13 cellular contexts compared by ENCODE assay signal in the genomic region with DNA sequence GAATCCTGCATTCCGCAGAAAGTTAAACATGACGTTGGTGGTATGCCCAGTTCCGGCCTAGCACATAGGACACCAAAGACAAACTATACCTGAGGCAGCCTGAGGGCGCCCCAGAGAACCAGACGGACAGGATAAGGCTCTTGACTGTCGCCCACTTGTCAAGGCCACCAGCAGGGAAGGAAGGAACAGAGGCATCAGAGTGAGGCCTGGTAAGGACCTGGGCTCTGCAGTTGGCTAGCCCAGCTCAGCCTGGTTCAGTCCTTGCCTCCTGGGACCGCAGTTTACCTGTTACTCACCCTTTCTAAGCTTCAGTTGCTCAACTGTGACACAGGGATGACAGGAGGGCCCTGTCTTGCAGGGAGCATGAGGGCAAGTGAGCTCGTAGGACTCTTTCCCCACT.
DNase-seq lines count a peak whose midpoint lies in the region; ATAC-seq and TF ChIP-seq lines count a peak whose summit lies in the region.
"Had no signal": no experiment of that assay in that cellular context is flagged by ENCODE, and none has a peak within 500 bp of the region (broad histone marks: within the 10 kb centered on the region; RNA-seq: fewer than 3 reads in every experiment).

No MANE protein-coding gene starts in this region.

- no peak overlapping the region for H3K4me2 ChIP-seq in mammary epithelial cell (ENCODE audit: insufficient read depth, low read depth, low read length)

- intact Hi-C loops in mammary epithelial cell (cut with micrococcal nuclease) (no loop called here), lower lobe of right lung (cut with DNase I) (no loop called here)
- intact Hi-C loops in activated CD4-positive, alpha-beta memory T cell treated with anti-CD3 and anti-CD28 coated beads for 36 hours (cut with micrococcal nuclease) = no loop called here

- WGBS in mammary epithelial cell (ENCODE audit: low coverage, missing lambda C conversion rate) = 30% methylated on average over 7 of the region's 8 CpGs

- H4K20me1 ChIP-seq in mammary epithelial cell (ENCODE audit: insufficient read depth, low read length) = no peaks in the 10 kb centered on the region

- H3K27me3 ChIP-seq in mammary epithelial cell (ENCODE audit: insufficient read depth, low read length) = no peaks in the 10 kb centered on the region
- no peaks in the 10 kb centered on the region for H3K27me3 ChIP-seq in lower lobe of right lung (ENCODE audit: low read depth)
- H3K27me3 ChIP-seq in subcutaneous abdominal adipose tissue (ENCODE audit: control insufficient read depth in 5 of 5, insufficient read depth in 4 of 5, low read length in 5 of 5) = no peaks in the 10 kb centered on the region

- no peak overlapping the region for H3K27ac Mint-ChIP-seq in activated CD4-positive, alpha-beta memory T cell treated with anti-CD3 and anti-CD28 coated beads for 36 hours
- H3K27ac Mint-ChIP-seq: CD4-positive, alpha-beta memory T cell; T-helper 17 cell had no signal

- no peaks in the 10 kb centered on the region for H3K4me1 Mint-ChIP-seq in activated CD4-positive, alpha-beta memory T cell treated with anti-CD3 and anti-CD28 coated beads for 36 hours (ENCODE audit: low read depth)
- H3K4me1 Mint-ChIP-seq: CD4-positive, alpha-beta memory T cell; T-helper 17 cell had no signal

- H3K4me3 ChIP-seq in mammary epithelial cell (replicated peaks in 1 of 3; ENCODE audit: insufficient read depth in 1 of 3, low read depth in 2 of 3, low read length in 3 of 3) (no peak overlapping the region), lower lobe of right lung (no peak overlapping the region), subcutaneous abdominal adipose tissue (ENCODE audit: low read depth in 1 of 5, low read length in 5 of 5) (peak overlapping the region in 1 of 5 donors; percentile 2)

- in situ Hi-C loops in mammary epithelial cell (cut with MboI; ENCODE audit: low sequenced_read_pairs in 2 of 2) = no loop called here

- no peak overlapping the region for H2AFZ ChIP-seq in mammary epithelial cell (ENCODE audit: low read depth, low read length)

- peak in 1 of 2 donors; percentile 14 for TF ChIP-seq CTCF in mammary epithelial cell (conservative IDR thresholded peaks at IDR 0.05 in 1 of 2, IDR thresholded peaks at IDR 0.05 in 1 of 2; ENCODE audit: extremely low read depth in 1 of 2, insufficient read depth in 1 of 2, low read depth in 1 of 2, low read length in 2 of 2)
- no peak for TF ChIP-seq CTCF in lower lobe of right lung (IDR thresholded peaks at IDR 0.05)

- peak; percentile 72 for DNase-seq in NCI-H510A (lab: John Stamatoyannopoulos, UW)
- peak; percentile 22 for DNase-seq in mammary epithelial cell
- DNase-seq in lower lobe of right lung = peak; percentile 70
- DNase-seq in stimulated activated CD4-positive, alpha-beta T cell treated with anti-CD3 and anti-CD28 coated beads, Interleukin-1b, Interleukin-23, amount 100 ng/mL, for 48 hours = no peak
- DNase-seq in stimulated activated CD4-positive, alpha-beta T cell treated with anti-CD3 and anti-CD28 coated beads, Interleukin-4, amount 100 ng/mL, for 4 hours = no peak
- no peak for DNase-seq in activated CD4-positive, alpha-beta memory T cell treated with anti-CD3 and anti-CD28 coated beads for 36 hours
- DNase-seq in NCI-H2171 (lab: John Stamatoyannopoulos, UW) = no peak
- DNase-seq: activated CD4-positive, alpha-beta T cell treated with anti-CD3 and anti-CD28 coated beads, Interleukin-2, amount 50 U/mL, for 48 hours; CD4-positive, alpha-beta memory T cell; GDM1; GOT3; T-helper 17 cell had no signal

- no TSS peak for BruUV-seq in mammary epithelial cell (replicated peaks; lab: Mats Ljungman, UMichigan)

- H3K36me3 ChIP-seq in mammary epithelial cell (ENCODE audit: insufficient read depth, low read length) = peaks cover 19% of the 10 kb centered on the region
- peaks cover 28% of the 10 kb centered on the region for H3K36me3 ChIP-seq in lower lobe of right lung
- peaks cover 3 to 31% (median 26%) of the 10 kb centered on the region in 5 donors for H3K36me3 ChIP-seq in subcutaneous abdominal adipose tissue (ENCODE audit: control insufficient read depth in 5 of 5, insufficient read depth in 5 of 5, low read length in 5 of 5)

- ATAC-seq in lower lobe of right lung = peak; percentile 69 to 80
- ATAC-seq: T-helper 17 cell had no signal

- H3K4me3 Mint-ChIP-seq in activated CD4-positive, alpha-beta memory T cell treated with anti-CD3 and anti-CD28 coated beads for 36 hours = no peak overlapping the region
- H3K4me3 Mint-ChIP-seq: CD4-positive, alpha-beta memory T cell; T-helper 17 cell had no signal

- H3K4me1 ChIP-seq in mammary epithelial cell (ENCODE audit: insufficient read depth, low read length) (peaks cover 7% of the 10 kb centered on the region), lower lobe of right lung (peaks cover 15% of the 10 kb centered on the region), subcutaneous abdominal adipose tissue (ENCODE audit: control insufficient read depth in 5 of 5, insufficient read depth in 5 of 5, low read length in 5 of 5) (peaks cover 9 to 51% (median 12%) of the 10 kb centered on the region in 5 donors)

- H3K36me3 Mint-ChIP-seq in activated CD4-positive, alpha-beta memory T cell treated with anti-CD3 and anti-CD28 coated beads for 36 hours = peaks cover 20% of the 10 kb centered on the region

- dilution Hi-C loops in mammary epithelial cell (cut with HindIII; ENCODE audit: low sequenced_read_pairs) = loop anchor here (5.0 kb wide), 1 partner anchor 48 kb away; no protein-coding TSS in a partner anchor

- no peaks in the 10 kb centered on the region for H3K9me3 Mint-ChIP-seq in activated CD4-positive, alpha-beta memory T cell treated with anti-CD3 and anti-CD28 coated beads for 36 hours

- POLR2A ChIA-PET in activated CD4-positive, alpha-beta memory T cell treated with anti-CD3 and anti-CD28 coated beads for 36 hours (lab: Charles Lee) = no interaction called here

- H3K27ac ChIP-seq in mammary epithelial cell (ENCODE audit: insufficient read depth, low read depth, low read length) (no peak overlapping the region), lower lobe of right lung (peak overlapping the region; percentile 74), subcutaneous abdominal adipose tissue (ENCODE audit: low read depth, low read length) (peak overlapping the region; percentile 45)

- CTCF ChIA-PET in mammary epithelial cell (lab: Charles Lee; ENCODE audit: low non-redundant PET) = no interaction called here
- CTCF ChIA-PET in activated CD4-positive, alpha-beta memory T cell treated with anti-CD3 and anti-CD28 coated beads for 36 hours (lab: Charles Lee) = interaction anchor here (0.5 kb wide), 1 partner anchor 58 kb away, joined by 3 read pairs; no protein-coding TSS in a partner anchor

- peaks cover 18% of the 10 kb centered on the region for H3K79me2 ChIP-seq in mammary epithelial cell (ENCODE audit: insufficient read depth, low read length)

- H3K27me3 Mint-ChIP-seq in activated CD4-positive, alpha-beta memory T cell treated with anti-CD3 and anti-CD28 coated beads for 36 hours = no peaks in the 10 kb centered on the region
- H3K27me3 Mint-ChIP-seq: CD4-positive, alpha-beta memory T cell; T-helper 17 cell had no signal

- H3K9me3 ChIP-seq in mammary epithelial cell (replicated peaks; ENCODE audit: insufficient read depth, low read length) (no peaks in the 10 kb centered on the region), lower lobe of right lung (no peaks in the 10 kb centered on the region), subcutaneous abdominal adipose tissue (ENCODE audit: control insufficient read depth in 5 of 5, low read length in 5 of 5) (no peaks in the 10 kb centered on the region)

- H3K9ac ChIP-seq in mammary epithelial cell (ENCODE audit: insufficient read depth, low read length) (no peak overlapping the region), subcutaneous abdominal adipose tissue (ENCODE audit: low read length in 5 of 5) (peak overlapping the region in 1 of 5 donors; percentile 13)

Comparison
In these comparisons a context has a peak if more than half of its experiments do, and no peak if none do; other contexts are left out.
1. DNase-seq: peak in NCI-H510A (single experiment), mammary epithelial cell (single experiment) and lower lobe of right lung (single experiment); none in stimulated activated CD4-positive, alpha-beta T cell treated with anti-CD3 and anti-CD28 coated beads, Interleukin-1b, Interleukin-23, amount 100 ng/mL, for 48 hours (single experiment), stimulated activated CD4-positive, alpha-beta T cell treated with anti-CD3 and anti-CD28 coated beads, Interleukin-4, amount 100 ng/mL, for 4 hours (0 of 2), activated CD4-positive, alpha-beta memory T cell treated with anti-CD3 and anti-CD28 coated beads for 36 hours (single experiment) and NCI-H2171 (single experiment).